In the genomic region with DNA sequence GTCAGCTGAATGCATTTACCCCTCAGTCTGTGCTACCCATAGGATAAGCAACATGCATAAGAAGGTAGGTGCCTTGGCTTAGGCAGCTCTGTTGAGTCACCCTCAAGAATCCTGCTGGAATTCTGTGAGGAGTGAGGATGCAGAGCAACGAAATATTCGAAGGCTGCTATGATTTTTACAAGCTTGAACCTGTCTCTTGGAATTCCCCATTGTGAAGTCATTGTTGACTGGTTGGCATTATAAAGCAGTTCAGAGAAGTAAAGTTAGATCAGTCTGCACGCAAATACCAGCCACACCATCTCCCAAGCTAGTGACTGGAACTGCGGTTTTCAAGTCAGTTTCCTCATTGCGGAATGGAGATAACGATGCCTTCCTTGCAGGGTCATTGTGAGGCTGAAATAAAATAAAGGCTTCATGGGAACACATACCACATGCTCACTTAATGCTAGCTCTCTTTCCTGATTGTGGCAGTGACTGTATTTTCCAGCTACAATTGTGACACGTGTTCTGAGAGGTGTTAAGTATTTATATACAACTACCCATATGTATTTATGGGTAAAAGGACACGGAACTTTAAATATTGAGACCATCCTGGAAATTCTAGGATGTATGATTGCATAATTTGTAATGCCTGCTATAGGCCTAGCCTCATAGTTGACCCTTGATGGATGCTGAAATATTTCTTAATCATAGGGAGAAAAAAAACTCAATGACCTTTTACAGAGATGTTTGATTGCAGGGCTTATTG, we compare ENCODE assay signal across 9 cellular contexts.
A peak's percentile ranks its signal among the peaks of the same experiment; 100 is the strongest.
DNase-seq lines count a peak whose midpoint lies in the region; ATAC-seq and TF ChIP-seq lines count a peak whose summit lies in the region.
"Had no signal": no experiment of that assay in that cellular context is flagged by ENCODE, and none has a peak within 500 bp of the region (broad histone marks: within the 10 kb centered on the region; RNA-seq: fewer than 3 reads in every experiment).

No MANE protein-coding gene starts in this region.

- intact Hi-C loops in ovary (cut with DNase I) = no loop called here

- H3K27ac ChIP-seq in ovary (no peak overlapping the region), suprapubic skin (no peak overlapping the region)

- 88 to 90% (median 89%) methylated on average over 8 of the region's 8 CpGs for WGBS in ovary, 3 donors
- WGBS in suprapubic skin = 55% methylated on average over 8 of the region's 8 CpGs

- peak; percentile 82 for DNase-seq in Daoy (ENCODE audit: low read depth)
- peak; percentile 35 for DNase-seq in T1000 (lab: John Stamatoyannopoulos, UW)
- DNase-seq in medulla oblongata (ENCODE audit: extremely low spot score) = peak; percentile 67
- no peak for DNase-seq in NCI-H2171 treated with DMSO at 0.1 percent for 48 hours (lab: John Stamatoyannopoulos, UW)
- no peak for DNase-seq in foreskin melanocyte
- DNase-seq in ovary = no peak
- DNase-seq in suprapubic skin (ENCODE audit: low spot score in 2 of 2) = no peak
- DNase-seq: NCI-H1048 had no signal

- TF ChIP-seq EP300 in ovary (IDR thresholded peaks at IDR 0.05) (no peak), suprapubic skin (IDR thresholded peaks at IDR 0.05) (no peak)

- TF ChIP-seq POLR2A in ovary (IDR thresholded peaks at IDR 0.05) = no peak
- TF ChIP-seq POLR2A in suprapubic skin (IDR thresholded peaks at IDR 0.05) = no peak

- H3K36me3 ChIP-seq in ovary (no peaks in the 10 kb centered on the region), suprapubic skin (no peaks in the 10 kb centered on the region)

- H3K27me3 ChIP-seq in ovary (no peaks in the 10 kb centered on the region), suprapubic skin (no peaks in the 10 kb centered on the region)

- no peak overlapping the region for H3K4me3 ChIP-seq in ovary
- H3K4me3 ChIP-seq in suprapubic skin = no peak overlapping the region

- no peaks in the 10 kb centered on the region for H3K4me1 ChIP-seq in ovary (ENCODE audit: insufficient read depth)
- peaks cover 35% of the 10 kb centered on the region for H3K4me1 ChIP-seq in suprapubic skin

- peak; percentile 31 for ATAC-seq in HG03159 (IDR thresholded peaks at IDR 0.05; ENCODE audit: unreplicated experiment)

- TF ChIP-seq CTCF in ovary (IDR thresholded peaks at IDR 0.05) = no peak
- no peak for TF ChIP-seq CTCF in suprapubic skin (IDR thresholded peaks at IDR 0.05)

- H3K9me3 ChIP-seq in ovary (no peaks in the 10 kb centered on the region), suprapubic skin (no peaks in the 10 kb centered on the region)

Comparison
In these comparisons a context has a peak if more than half of its experiments do, and no peak if none do; other contexts are left out.
1. DNase-seq: peak in Daoy (single experiment), T1000 (single experiment) and medulla oblongata (single experiment); none in NCI-H2171 treated with DMSO at 0.1 percent for 48 hours (single experiment), foreskin melanocyte (single experiment), ovary (0 of 5) and suprapubic skin (0 of 2).